In the genomic region with DNA sequence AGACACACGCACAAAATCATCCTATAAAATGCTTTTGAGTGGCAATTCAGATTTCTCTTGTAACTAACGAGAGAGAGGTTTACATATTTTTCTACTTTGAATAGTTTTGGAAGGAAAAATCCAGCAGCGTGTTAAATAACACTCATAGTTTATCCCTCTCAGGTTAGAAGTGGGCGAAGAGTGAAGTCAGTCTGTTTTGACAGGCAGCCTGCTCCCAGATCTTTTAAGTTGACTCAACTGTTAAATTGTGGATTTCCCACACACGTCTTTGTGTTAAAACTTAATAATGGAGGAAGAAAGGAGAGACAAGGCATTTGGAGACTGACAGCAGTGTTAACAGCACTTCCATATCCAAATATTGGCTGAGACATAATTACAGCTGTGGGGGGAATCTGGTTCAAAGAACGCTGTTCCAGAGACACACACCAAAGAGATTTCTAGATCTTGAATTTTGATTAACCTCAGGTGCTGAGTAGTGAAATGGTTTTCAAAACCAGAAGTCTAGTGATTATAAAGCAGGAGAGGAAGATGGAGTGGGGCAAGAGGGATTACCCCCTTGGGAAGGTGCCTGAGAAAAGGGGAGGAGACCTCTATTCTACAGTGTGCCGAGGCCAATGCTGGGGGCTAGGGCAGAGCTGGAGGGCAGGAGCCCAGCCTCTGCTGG, we compare ENCODE assay signal across 11 cellular contexts. TPM values are rescaled to one million over a fixed set of nuclear protein-coding genes. Genes with fewer than 3 reads are reported as not detected.
A peak's percentile ranks its signal among the peaks of the same experiment; 100 is the strongest.
DNase-seq lines count a peak whose midpoint lies in the region; ATAC-seq lines count a peak whose summit lies in the region.
"Had no signal": no experiment of that assay in that cellular context is flagged by ENCODE, and none has a peak within 500 bp of the region (broad histone marks: within the 10 kb centered on the region; RNA-seq: fewer than 3 reads in every experiment).

No MANE protein-coding gene starts in this region.

- CTCF ChIA-PET in activated CD8-positive, alpha-beta T cell treated with anti-CD3 and anti-CD28 coated beads, Interleukin-2, amount 10 ng/mL, durations not matched to agents 7 days and 5 days (lab: Charles Lee) = interaction anchor here (0.8 to 3.4 kb wide), 5 partner anchors 15 to 225 kb away, joined by 3 to 22 read pairs (median 4); no protein-coding TSS in a partner anchor

- peaks cover 42% of the 10 kb centered on the region for H3K27me3 ChIP-seq in iPS-20b (ENCODE audit: insufficient read depth, low read length)

- peaks cover 56% of the 10 kb centered on the region for H3K4me1 Mint-ChIP-seq in activated CD8-positive, alpha-beta T cell treated with anti-CD3 and anti-CD28 coated beads, Interleukin-2, amount 10 ng/mL, durations not matched to agents 7 days and 5 days (ENCODE audit: low read depth)
- H3K4me1 Mint-ChIP-seq in stimulated activated naive B cell treated with anti-CD40 and anti-IgM and Interleukin-4, amounts not matched to agents 10 μg/mL and 1 μg/mL and 100 μg/mL, for 72 hours = peaks cover 66 to 85% of the 10 kb centered on the region in 2 donors

- no peaks in the 10 kb centered on the region for H3K9me3 Mint-ChIP-seq in activated CD8-positive, alpha-beta T cell treated with anti-CD3 and anti-CD28 coated beads, Interleukin-2, amount 10 ng/mL, durations not matched to agents 7 days and 5 days (ENCODE audit: insufficient read depth)
- H3K9me3 Mint-ChIP-seq in stimulated activated naive B cell treated with anti-CD40 and anti-IgM and Interleukin-4, amounts not matched to agents 10 μg/mL and 1 μg/mL and 100 μg/mL, for 72 hours = no peaks in the 10 kb centered on the region

- peaks cover 22% of the 10 kb centered on the region for H3K4me1 ChIP-seq in iPS-20b (ENCODE audit: insufficient read depth, low read length)

- no peak overlapping the region for H3K9ac ChIP-seq in iPS-20b (ENCODE audit: low read depth, low read length)

- H3K36me3 Mint-ChIP-seq in activated CD8-positive, alpha-beta T cell treated with anti-CD3 and anti-CD28 coated beads, Interleukin-2, amount 10 ng/mL, durations not matched to agents 7 days and 5 days (ENCODE audit: low read depth) = peaks cover 6% of the 10 kb centered on the region
- peaks cover 10 to 21% of the 10 kb centered on the region in 2 donors for H3K36me3 Mint-ChIP-seq in stimulated activated naive B cell treated with anti-CD40 and anti-IgM and Interleukin-4, amounts not matched to agents 10 μg/mL and 1 μg/mL and 100 μg/mL, for 72 hours

- POLR2A ChIA-PET in activated CD8-positive, alpha-beta T cell treated with anti-CD3 and anti-CD28 coated beads, Interleukin-2, amount 10 ng/mL, durations not matched to agents 7 days and 5 days (lab: Charles Lee) = interaction anchor here (0.9 to 1.5 kb wide), 5 partner anchors 10 to 116 kb away, joined by 3 to 4 read pairs (median 3); no protein-coding TSS in a partner anchor

- DNase-seq in NCI-H82 (lab: John Stamatoyannopoulos, UW) (peak; percentile 15), NCI-H82 treated with DMSO at 0.1 percent for 48 hours (lab: John Stamatoyannopoulos, UW; ENCODE audit: unreplicated experiment) (no peak), C1 segment of cervical spinal cord (lab: John Stamatoyannopoulos, UW) (no peak), COR-L47 (lab: John Stamatoyannopoulos, UW) (no peak)
- DNase-seq in activated CD8-positive, alpha-beta T cell treated with anti-CD3 and anti-CD28 coated beads, Interleukin-2, amount 10 ng/mL, durations not matched to agents 7 days and 5 days = no peak
- no peak for DNase-seq in stimulated activated naive B cell treated with anti-CD40 and anti-IgM and Interleukin-4, amounts not matched to agents 10 μg/mL and 1 μg/mL and 100 μg/mL, for 72 hours
- DNase-seq: amniotic stem cell; NK-92 treated with Interleukin-12 subunit alpha and Interleukin-12 subunit beta, amount 100 ng/mL, for 24 hours had no signal

- H3K27ac Mint-ChIP-seq in activated CD8-positive, alpha-beta T cell treated with anti-CD3 and anti-CD28 coated beads, Interleukin-2, amount 10 ng/mL, durations not matched to agents 7 days and 5 days = peak overlapping the region; percentile 99
- H3K27ac Mint-ChIP-seq in stimulated activated naive B cell treated with anti-CD40 and anti-IgM and Interleukin-4, amounts not matched to agents 10 μg/mL and 1 μg/mL and 100 μg/mL, for 72 hours = no peak overlapping the region

- ATAC-seq in activated CD8-positive, alpha-beta T cell treated with anti-CD3 and anti-CD28 coated beads, Interleukin-2, amount 10 ng/mL, durations not matched to agents 7 days and 5 days = no peak
- ATAC-seq in stimulated activated naive B cell treated with anti-CD40 and anti-IgM and Interleukin-4, amounts not matched to agents 10 μg/mL and 1 μg/mL and 100 μg/mL, for 72 hours (replicated peaks) = no peak
- no peak for ATAC-seq in GM21528 (IDR thresholded peaks at IDR 0.05; ENCODE audit: low FRiP score, unreplicated experiment)

- H3K9me3 ChIP-seq in iPS-20b (ENCODE audit: insufficient read depth, low read depth, low read length) = no peaks in the 10 kb centered on the region

- peak overlapping the region; percentile 93; the same call in 1 of the 2 replicates for H3K4me3 ChIP-seq in iPS-20b (ENCODE audit: low read length)

- peaks cover 12% of the 10 kb centered on the region for H3K27me3 Mint-ChIP-seq in activated CD8-positive, alpha-beta T cell treated with anti-CD3 and anti-CD28 coated beads, Interleukin-2, amount 10 ng/mL, durations not matched to agents 7 days and 5 days (ENCODE audit: low read depth)
- no peaks in the 10 kb centered on the region for H3K27me3 Mint-ChIP-seq in stimulated activated naive B cell treated with anti-CD40 and anti-IgM and Interleukin-4, amounts not matched to agents 10 μg/mL and 1 μg/mL and 100 μg/mL, for 72 hours

- H3K27ac ChIP-seq in iPS-20b (ENCODE audit: low read length) = no peak overlapping the region
- H3K27ac ChIP-seq: 22Rv1 had no signal

- no peaks in the 10 kb centered on the region for H3K36me3 ChIP-seq in iPS-20b (ENCODE audit: insufficient read depth, low read depth, low read length)

- peak overlapping the region; percentile 99 for H3K4me3 Mint-ChIP-seq in activated CD8-positive, alpha-beta T cell treated with anti-CD3 and anti-CD28 coated beads, Interleukin-2, amount 10 ng/mL, durations not matched to agents 7 days and 5 days
- H3K4me3 Mint-ChIP-seq in stimulated activated naive B cell treated with anti-CD40 and anti-IgM and Interleukin-4, amounts not matched to agents 10 μg/mL and 1 μg/mL and 100 μg/mL, for 72 hours = peak overlapping the region; percentile 89 to 92

RNA-seq across cellular contexts. Expression of gene MAPKAPK2, which starts 2.7 kb away (rescaled TPM):
- 10 to 100 TPM; 59.0 to 61.3 TPM for total RNA-seq in activated CD8-positive, alpha-beta T cell treated with anti-CD3 and anti-CD28 coated beads, Interleukin-2, amount 10 ng/mL, durations not matched to agents 7 days and 5 days

RNA-seq across cellular contexts. Expression of gene DYRK3, which starts 52.0 kb away (rescaled TPM):
- 1 to 10 TPM; 5.3 to 5.9 TPM for total RNA-seq in activated CD8-positive, alpha-beta T cell treated with anti-CD3 and anti-CD28 coated beads, Interleukin-2, amount 10 ng/mL, durations not matched to agents 7 days and 5 days
